Comparison of ENCODE assay signal across 1 cellular context in the genomic region with DNA sequence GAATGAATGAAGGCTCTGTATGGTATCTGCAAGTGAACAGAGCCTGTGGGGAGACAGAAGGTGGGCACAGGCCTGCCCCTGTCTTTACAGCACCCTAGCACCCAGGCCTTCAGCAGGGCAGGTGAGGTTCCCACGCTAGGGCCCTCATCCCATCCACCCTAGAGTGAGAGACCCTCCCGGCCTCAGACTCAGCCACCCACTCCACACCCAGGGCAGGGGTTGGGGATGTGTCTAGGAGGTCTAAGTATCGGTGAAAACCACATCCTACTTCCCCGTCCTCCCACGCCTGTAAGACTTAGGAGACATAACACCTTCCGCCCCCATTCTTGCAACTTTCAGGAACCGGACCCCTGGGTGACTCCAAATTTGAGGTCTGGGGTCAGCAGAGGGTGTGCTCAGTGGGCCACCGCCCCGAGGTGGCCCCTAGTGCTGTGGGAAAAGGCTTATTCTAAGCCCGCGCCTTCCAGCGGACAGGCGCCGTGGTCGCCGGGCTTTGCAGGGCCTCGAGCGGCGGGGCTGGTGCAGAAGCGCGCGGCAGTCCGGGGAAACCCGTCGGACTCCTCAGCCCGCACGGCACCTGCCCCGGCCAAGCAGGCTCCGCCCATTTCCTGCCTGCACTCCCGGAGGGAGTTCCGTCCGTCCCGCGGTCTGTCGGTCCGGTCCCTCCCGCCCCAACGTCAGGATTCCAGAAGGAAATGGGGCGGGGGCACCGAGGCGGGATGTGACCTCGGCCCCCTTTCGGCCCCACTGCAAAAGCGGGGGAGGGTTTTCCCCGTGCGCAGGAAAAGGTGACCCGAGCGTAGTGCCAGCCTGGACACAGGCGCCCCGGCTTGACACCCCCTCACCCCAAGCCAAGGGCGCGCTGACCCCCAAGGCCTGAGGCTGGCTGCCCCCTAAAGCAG.
A peak's percentile ranks its signal among the peaks of the same experiment; 100 is the strongest.
TF ChIP-seq lines count a peak whose summit lies in the region.

No MANE protein-coding gene starts in this region.

TF ChIP-seq in K562, 482 proteins besides CTCF, POLR2A, EP300 and RAD21 (continued from another document and continues in another):
- TF ChIP-seq, protein P1, sequence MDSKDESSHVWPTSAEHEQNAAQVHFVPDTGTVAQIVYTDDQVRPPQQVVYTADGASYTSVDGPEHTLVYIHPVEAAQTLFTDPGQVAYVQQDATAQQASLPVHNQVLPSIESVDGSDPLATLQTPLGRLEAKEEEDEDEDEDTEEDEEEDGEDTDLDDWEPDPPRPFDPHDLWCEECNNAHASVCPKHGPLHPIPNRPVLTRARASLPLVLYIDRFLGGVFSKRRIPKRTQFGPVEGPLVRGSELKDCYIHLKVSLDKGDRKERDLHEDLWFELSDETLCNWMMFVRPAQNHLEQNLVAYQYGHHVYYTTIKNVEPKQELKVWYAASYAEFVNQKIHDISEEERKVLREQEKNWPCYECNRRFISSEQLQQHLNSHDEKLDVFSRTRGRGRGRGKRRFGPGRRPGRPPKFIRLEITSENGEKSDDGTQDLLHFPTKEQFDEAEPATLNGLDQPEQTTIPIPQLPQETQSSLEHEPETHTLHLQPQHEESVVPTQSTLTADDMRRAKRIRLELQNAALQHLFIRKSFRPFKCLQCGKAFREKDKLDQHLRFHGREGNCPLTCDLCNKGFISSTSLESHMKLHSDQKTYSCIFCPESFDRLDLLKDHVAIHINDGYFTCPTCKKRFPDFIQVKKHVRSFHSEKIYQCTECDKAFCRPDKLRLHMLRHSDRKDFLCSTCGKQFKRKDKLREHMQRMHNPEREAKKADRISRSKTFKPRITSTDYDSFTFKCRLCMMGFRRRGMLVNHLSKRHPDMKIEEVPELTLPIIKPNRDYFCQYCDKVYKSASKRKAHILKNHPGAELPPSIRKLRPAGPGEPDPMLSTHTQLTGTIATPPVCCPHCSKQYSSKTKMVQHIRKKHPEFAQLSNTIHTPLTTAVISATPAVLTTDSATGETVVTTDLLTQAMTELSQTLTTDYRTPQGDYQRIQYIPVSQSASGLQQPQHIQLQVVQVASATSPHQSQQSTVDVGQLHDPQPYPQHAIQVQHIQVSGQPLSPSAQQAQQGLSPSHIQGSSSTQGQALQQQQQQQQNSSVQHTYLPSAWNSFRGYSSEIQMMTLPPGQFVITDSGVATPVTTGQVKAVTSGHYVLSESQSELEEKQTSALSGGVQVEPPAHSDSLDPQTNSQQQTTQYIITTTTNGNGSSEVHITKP (IDR thresholded peaks at IDR 0.05; ENCODE audit: partially characterized antibody): no peak
- TF ChIP-seq, protein P2, sequence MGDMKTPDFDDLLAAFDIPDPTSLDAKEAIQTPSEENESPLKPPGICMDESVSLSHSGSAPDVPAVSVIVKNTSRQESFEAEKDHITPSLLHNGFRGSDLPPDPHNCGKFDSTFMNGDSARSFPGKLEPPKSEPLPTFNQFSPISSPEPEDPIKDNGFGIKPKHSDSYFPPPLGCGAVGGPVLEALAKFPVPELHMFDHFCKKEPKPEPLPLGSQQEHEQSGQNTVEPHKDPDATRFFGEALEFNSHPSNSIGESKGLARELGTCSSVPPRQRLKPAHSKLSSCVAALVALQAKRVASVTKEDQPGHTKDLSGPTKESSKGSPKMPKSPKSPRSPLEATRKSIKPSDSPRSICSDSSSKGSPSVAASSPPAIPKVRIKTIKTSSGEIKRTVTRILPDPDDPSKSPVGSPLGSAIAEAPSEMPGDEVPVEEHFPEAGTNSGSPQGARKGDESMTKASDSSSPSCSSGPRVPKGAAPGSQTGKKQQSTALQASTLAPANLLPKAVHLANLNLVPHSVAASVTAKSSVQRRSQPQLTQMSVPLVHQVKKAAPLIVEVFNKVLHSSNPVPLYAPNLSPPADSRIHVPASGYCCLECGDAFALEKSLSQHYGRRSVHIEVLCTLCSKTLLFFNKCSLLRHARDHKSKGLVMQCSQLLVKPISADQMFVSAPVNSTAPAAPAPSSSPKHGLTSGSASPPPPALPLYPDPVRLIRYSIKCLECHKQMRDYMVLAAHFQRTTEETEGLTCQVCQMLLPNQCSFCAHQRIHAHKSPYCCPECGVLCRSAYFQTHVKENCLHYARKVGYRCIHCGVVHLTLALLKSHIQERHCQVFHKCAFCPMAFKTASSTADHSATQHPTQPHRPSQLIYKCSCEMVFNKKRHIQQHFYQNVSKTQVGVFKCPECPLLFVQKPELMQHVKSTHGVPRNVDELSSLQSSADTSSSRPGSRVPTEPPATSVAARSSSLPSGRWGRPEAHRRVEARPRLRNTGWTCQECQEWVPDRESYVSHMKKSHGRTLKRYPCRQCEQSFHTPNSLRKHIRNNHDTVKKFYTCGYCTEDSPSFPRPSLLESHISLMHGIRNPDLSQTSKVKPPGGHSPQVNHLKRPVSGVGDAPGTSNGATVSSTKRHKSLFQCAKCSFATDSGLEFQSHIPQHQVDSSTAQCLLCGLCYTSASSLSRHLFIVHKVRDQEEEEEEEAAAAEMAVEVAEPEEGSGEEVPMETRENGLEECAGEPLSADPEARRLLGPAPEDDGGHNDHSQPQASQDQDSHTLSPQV (IDR thresholded peaks at IDR 0.05): peak; percentile 44; the same call in 1 of the 2 replicates
- no peak for TF ChIP-seq ILF3 (IDR thresholded peaks at IDR 0.05; ENCODE audit: borderline replicate concordance)
- TF ChIP-seq, protein P3, sequence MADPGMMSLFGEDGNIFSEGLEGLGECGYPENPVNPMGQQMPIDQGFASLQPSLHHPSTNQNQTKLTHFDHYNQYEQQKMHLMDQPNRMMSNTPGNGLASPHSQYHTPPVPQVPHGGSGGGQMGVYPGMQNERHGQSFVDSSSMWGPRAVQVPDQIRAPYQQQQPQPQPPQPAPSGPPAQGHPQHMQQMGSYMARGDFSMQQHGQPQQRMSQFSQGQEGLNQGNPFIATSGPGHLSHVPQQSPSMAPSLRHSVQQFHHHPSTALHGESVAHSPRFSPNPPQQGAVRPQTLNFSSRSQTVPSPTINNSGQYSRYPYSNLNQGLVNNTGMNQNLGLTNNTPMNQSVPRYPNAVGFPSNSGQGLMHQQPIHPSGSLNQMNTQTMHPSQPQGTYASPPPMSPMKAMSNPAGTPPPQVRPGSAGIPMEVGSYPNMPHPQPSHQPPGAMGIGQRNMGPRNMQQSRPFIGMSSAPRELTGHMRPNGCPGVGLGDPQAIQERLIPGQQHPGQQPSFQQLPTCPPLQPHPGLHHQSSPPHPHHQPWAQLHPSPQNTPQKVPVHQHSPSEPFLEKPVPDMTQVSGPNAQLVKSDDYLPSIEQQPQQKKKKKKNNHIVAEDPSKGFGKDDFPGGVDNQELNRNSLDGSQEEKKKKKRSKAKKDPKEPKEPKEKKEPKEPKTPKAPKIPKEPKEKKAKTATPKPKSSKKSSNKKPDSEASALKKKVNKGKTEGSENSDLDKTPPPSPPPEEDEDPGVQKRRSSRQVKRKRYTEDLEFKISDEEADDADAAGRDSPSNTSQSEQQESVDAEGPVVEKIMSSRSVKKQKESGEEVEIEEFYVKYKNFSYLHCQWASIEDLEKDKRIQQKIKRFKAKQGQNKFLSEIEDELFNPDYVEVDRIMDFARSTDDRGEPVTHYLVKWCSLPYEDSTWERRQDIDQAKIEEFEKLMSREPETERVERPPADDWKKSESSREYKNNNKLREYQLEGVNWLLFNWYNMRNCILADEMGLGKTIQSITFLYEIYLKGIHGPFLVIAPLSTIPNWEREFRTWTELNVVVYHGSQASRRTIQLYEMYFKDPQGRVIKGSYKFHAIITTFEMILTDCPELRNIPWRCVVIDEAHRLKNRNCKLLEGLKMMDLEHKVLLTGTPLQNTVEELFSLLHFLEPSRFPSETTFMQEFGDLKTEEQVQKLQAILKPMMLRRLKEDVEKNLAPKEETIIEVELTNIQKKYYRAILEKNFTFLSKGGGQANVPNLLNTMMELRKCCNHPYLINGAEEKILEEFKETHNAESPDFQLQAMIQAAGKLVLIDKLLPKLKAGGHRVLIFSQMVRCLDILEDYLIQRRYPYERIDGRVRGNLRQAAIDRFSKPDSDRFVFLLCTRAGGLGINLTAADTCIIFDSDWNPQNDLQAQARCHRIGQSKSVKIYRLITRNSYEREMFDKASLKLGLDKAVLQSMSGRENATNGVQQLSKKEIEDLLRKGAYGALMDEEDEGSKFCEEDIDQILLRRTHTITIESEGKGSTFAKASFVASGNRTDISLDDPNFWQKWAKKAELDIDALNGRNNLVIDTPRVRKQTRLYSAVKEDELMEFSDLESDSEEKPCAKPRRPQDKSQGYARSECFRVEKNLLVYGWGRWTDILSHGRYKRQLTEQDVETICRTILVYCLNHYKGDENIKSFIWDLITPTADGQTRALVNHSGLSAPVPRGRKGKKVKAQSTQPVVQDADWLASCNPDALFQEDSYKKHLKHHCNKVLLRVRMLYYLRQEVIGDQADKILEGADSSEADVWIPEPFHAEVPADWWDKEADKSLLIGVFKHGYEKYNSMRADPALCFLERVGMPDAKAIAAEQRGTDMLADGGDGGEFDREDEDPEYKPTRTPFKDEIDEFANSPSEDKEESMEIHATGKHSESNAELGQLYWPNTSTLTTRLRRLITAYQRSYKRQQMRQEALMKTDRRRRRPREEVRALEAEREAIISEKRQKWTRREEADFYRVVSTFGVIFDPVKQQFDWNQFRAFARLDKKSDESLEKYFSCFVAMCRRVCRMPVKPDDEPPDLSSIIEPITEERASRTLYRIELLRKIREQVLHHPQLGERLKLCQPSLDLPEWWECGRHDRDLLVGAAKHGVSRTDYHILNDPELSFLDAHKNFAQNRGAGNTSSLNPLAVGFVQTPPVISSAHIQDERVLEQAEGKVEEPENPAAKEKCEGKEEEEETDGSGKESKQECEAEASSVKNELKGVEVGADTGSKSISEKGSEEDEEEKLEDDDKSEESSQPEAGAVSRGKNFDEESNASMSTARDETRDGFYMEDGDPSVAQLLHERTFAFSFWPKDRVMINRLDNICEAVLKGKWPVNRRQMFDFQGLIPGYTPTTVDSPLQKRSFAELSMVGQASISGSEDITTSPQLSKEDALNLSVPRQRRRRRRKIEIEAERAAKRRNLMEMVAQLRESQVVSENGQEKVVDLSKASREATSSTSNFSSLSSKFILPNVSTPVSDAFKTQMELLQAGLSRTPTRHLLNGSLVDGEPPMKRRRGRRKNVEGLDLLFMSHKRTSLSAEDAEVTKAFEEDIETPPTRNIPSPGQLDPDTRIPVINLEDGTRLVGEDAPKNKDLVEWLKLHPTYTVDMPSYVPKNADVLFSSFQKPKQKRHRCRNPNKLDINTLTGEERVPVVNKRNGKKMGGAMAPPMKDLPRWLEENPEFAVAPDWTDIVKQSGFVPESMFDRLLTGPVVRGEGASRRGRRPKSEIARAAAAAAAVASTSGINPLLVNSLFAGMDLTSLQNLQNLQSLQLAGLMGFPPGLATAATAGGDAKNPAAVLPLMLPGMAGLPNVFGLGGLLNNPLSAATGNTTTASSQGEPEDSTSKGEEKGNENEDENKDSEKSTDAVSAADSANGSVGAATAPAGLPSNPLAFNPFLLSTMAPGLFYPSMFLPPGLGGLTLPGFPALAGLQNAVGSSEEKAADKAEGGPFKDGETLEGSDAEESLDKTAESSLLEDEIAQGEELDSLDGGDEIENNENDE (IDR thresholded peaks at IDR 0.05; ENCODE audit: low read depth, low read length): no peak
- TF ChIP-seq BCL6 (CRISPR knock-in tag; IDR thresholded peaks at IDR 0.05): no peak
- no peak for TF ChIP-seq DPF2 (IDR thresholded peaks at IDR 0.05)
- 0 out of 2 replicates have a peak, but pooled peaks have one; percentile 49 for TF ChIP-seq MTA3 (IDR thresholded peaks at IDR 0.05; ENCODE audit: borderline replicate concordance)
- no peak; the same call in 1 of the 2 replicates for TF ChIP-seq ETV5 (CRISPR knock-in tag; IDR thresholded peaks at IDR 0.05; ENCODE audit: low read depth)
- no peak for TF ChIP-seq OTX1 (CRISPR knock-in tag; IDR thresholded peaks at IDR 0.05)
- TF ChIP-seq TBP (optimal IDR thresholded peaks at IDR 0.05; ENCODE audit: low read depth, low read length): peak; percentile 38
- TF ChIP-seq MAFG (tag; conservative IDR thresholded peaks at IDR 0.05): no peak
- TF ChIP-seq ZNF124 (CRISPR knock-in tag; IDR thresholded peaks at IDR 0.05): no peak
- no peak for TF ChIP-seq TCFL5 (CRISPR knock-in tag; conservative IDR thresholded peaks at IDR 0.05)
- TF ChIP-seq, protein P4, sequence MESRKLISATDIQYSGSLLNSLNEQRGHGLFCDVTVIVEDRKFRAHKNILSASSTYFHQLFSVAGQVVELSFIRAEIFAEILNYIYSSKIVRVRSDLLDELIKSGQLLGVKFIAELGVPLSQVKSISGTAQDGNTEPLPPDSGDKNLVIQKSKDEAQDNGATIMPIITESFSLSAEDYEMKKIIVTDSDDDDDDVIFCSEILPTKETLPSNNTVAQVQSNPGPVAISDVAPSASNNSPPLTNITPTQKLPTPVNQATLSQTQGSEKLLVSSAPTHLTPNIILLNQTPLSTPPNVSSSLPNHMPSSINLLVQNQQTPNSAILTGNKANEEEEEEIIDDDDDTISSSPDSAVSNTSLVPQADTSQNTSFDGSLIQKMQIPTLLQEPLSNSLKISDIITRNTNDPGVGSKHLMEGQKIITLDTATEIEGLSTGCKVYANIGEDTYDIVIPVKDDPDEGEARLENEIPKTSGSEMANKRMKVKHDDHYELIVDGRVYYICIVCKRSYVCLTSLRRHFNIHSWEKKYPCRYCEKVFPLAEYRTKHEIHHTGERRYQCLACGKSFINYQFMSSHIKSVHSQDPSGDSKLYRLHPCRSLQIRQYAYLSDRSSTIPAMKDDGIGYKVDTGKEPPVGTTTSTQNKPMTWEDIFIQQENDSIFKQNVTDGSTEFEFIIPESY (CRISPR knock-in tag; IDR thresholded peaks at IDR 0.05): 0 out of 2 replicates have a peak, but pooled peaks have one; percentile 11
- peak; percentile 52 to 60 for TF ChIP-seq NRF1 (conservative IDR thresholded peaks at IDR 0.05 in 1 of 2, IDR thresholded peaks at IDR 0.05 in 1 of 2)
- TF ChIP-seq ZNF644 (tag; IDR thresholded peaks at IDR 0.05; ENCODE audit: low read depth): no peak
- TF ChIP-seq HMG20A (CRISPR knock-in tag; conservative IDR thresholded peaks at IDR 0.05): no peak
- TF ChIP-seq, protein P5, sequence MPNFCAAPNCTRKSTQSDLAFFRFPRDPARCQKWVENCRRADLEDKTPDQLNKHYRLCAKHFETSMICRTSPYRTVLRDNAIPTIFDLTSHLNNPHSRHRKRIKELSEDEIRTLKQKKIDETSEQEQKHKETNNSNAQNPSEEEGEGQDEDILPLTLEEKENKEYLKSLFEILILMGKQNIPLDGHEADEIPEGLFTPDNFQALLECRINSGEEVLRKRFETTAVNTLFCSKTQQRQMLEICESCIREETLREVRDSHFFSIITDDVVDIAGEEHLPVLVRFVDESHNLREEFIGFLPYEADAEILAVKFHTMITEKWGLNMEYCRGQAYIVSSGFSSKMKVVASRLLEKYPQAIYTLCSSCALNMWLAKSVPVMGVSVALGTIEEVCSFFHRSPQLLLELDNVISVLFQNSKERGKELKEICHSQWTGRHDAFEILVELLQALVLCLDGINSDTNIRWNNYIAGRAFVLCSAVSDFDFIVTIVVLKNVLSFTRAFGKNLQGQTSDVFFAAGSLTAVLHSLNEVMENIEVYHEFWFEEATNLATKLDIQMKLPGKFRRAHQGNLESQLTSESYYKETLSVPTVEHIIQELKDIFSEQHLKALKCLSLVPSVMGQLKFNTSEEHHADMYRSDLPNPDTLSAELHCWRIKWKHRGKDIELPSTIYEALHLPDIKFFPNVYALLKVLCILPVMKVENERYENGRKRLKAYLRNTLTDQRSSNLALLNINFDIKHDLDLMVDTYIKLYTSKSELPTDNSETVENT (CRISPR knock-in tag; IDR thresholded peaks at IDR 0.05): no peak
- TF ChIP-seq, protein P6, sequence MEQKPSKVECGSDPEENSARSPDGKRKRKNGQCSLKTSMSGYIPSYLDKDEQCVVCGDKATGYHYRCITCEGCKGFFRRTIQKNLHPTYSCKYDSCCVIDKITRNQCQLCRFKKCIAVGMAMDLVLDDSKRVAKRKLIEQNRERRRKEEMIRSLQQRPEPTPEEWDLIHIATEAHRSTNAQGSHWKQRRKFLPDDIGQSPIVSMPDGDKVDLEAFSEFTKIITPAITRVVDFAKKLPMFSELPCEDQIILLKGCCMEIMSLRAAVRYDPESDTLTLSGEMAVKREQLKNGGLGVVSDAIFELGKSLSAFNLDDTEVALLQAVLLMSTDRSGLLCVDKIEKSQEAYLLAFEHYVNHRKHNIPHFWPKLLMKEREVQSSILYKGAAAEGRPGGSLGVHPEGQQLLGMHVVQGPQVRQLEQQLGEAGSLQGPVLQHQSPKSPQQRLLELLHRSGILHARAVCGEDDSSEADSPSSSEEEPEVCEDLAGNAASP (IDR thresholded peaks at IDR 0.05): no peak
- no peak for TF ChIP-seq SAP30 (IDR thresholded peaks at IDR 0.05; ENCODE audit: borderline replicate concordance, insufficient read depth, low read depth, low read length, poor library complexity, severe bottlenecking)
- TF ChIP-seq DIDO1 (tag; IDR thresholded peaks at IDR 0.05; ENCODE audit: low read depth): no peak
- TF ChIP-seq SETDB1 (IDR thresholded peaks at IDR 0.05; ENCODE audit: low read length): no peak
- TF ChIP-seq STAT5B (CRISPR knock-in tag; IDR thresholded peaks at IDR 0.05): no peak
